11 cellular contexts compared by ENCODE assay signal in the genomic region with DNA sequence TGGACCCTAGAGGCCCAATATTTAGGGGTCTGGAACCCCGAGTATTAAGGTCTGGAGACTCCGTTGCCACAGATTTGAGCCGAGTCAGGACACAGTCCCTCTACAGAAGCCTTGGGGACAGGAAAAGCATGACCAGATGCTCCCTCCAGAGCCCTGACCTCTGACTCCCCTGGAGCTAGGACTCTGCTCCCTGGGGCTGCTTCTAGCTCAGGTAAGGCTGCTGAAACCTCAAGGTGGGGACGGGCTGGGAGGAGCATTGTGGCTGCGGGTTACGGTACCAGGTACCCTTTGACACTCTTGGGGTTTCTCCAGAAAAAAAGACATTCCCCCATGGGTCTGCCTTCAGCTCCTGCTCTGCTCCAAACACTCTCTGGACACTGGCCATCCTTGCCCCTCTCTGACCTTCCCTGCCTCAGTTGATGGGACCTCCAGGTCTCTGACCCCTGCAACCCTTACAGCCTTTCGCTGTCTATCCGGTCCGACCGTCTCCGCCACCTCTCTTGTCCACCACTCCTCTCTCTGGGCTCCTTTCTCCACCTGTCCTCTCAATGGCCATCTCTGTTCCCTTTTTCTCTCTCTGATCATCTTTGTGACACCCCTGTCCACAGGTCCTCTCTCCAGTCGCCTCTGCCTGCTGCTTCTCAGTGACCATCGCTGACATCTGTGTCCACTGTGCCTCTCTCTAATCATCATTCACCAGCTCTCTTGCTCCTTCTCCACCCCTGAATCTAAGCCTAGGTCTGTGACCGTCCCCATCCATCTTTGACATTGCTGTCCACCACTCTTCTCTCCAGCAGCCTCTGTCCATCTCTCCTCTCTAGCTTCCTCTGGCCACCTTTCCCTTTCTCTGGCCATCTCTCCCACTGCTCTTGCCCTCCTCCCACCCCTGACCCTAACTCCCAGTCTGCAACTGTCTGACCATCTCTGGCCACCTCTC. TPM values are rescaled to one million over a fixed set of nuclear protein-coding genes. Genes with fewer than 3 reads are reported as not detected.
DNase-seq lines count a peak whose midpoint lies in the region; ATAC-seq and TF ChIP-seq lines count a peak whose summit lies in the region.
"Had no signal": no experiment of that assay in that cellular context is flagged by ENCODE, and none has a peak within 500 bp of the region (broad histone marks: within the 10 kb centered on the region; RNA-seq: fewer than 3 reads in every experiment).

No MANE protein-coding gene starts in this region.

- H3K27me3 ChIP-seq in body of pancreas = no peaks in the 10 kb centered on the region

- TF ChIP-seq POLR2A in body of pancreas (IDR thresholded peaks at IDR 0.05) = no peak

- H3K36me3 ChIP-seq in body of pancreas (replicated peaks in 1 of 2; ENCODE audit: insufficient read depth in 1 of 2, low read depth in 2 of 2) (no peaks in the 10 kb centered on the region), mesodermal cell (ENCODE audit: control insufficient read depth, insufficient read depth, low read length) (peaks cover 18% of the 10 kb centered on the region), urinary bladder (ENCODE audit: insufficient read depth) (peaks cover 2% of the 10 kb centered on the region)

- peaks cover 10% of the 10 kb centered on the region for H3K36me3 Mint-ChIP-seq in activated naive CD4-positive, alpha-beta T cell treated with anti-CD3 and anti-CD28 coated beads, Interleukin-2, amount 10 ng/mL, durations not matched to agents 7 days and 5 days

- DNase-seq in activated naive CD4-positive, alpha-beta T cell treated with anti-CD3 and anti-CD28 coated beads, Interleukin-2, amount 10 ng/mL, durations not matched to agents 7 days and 5 days = no peak
- DNase-seq in activated naive CD4-positive, alpha-beta T cell treated with anti-CD3 and anti-CD28 coated beads, Interleukin-2, amount 50 U/mL, for 16 hours = no peak
- peak in 1 of 4 donors; percentile 16 for DNase-seq in body of pancreas
- no peak for DNase-seq in activated CD4-positive, alpha-beta T cell treated with anti-CD3 and anti-CD28 coated beads for 1 hour
- DNase-seq in NCI-H1048 (lab: John Stamatoyannopoulos, UW) = no peak
- DNase-seq in UCSD-AML1 (lab: John Stamatoyannopoulos, UW; ENCODE audit: unreplicated experiment) = no peak
- DNase-seq: effector CD4-positive, alpha-beta T cell; stimulated activated CD8-positive, alpha-beta memory T cell treated with anti-CD3 and anti-CD28 coated beads, Interleukin-4, amount 100 ng/mL, for 48 hours had no signal

- no peaks in the 10 kb centered on the region for H3K27me3 Mint-ChIP-seq in activated naive CD4-positive, alpha-beta T cell treated with anti-CD3 and anti-CD28 coated beads, Interleukin-2, amount 10 ng/mL, durations not matched to agents 7 days and 5 days

- CTCF ChIA-PET in activated naive CD4-positive, alpha-beta T cell treated with anti-CD3 and anti-CD28 coated beads, Interleukin-2, amount 10 ng/mL, durations not matched to agents 7 days and 5 days (lab: Charles Lee) = no interaction called here

- no peaks in the 10 kb centered on the region for H3K9me3 Mint-ChIP-seq in activated naive CD4-positive, alpha-beta T cell treated with anti-CD3 and anti-CD28 coated beads, Interleukin-2, amount 10 ng/mL, durations not matched to agents 7 days and 5 days

- intact Hi-C loops in body of pancreas (cut with DNase I) = no loop called here

- H3K27ac Mint-ChIP-seq in activated naive CD4-positive, alpha-beta T cell treated with anti-CD3 and anti-CD28 coated beads, Interleukin-2, amount 10 ng/mL, durations not matched to agents 7 days and 5 days = no peak overlapping the region

- 24 to 38% methylated on average over 11 to 14 of the region's 14 CpGs for WGBS in body of pancreas, 2 donors
- 77 to 79% methylated on average over 13 to 14 of the region's 14 CpGs for WGBS in mesodermal cell (ENCODE audit: insufficient coverage in 2 of 2), 2 experiments
- WGBS in urinary bladder = 52% methylated on average over 14 of the region's 14 CpGs

- H3K9me3 ChIP-seq in body of pancreas (no peaks in the 10 kb centered on the region), mesodermal cell (ENCODE audit: control insufficient read depth, low read length) (no peaks in the 10 kb centered on the region)

- H3K4me3 ChIP-seq in body of pancreas = peak overlapping the region in 1 of 2 donors; percentile 43
- H3K4me3 ChIP-seq in mesodermal cell (ENCODE audit: extremely low read depth, insufficient read depth, low read length, poor library complexity, severe bottlenecking) = peak overlapping the region; percentile 72
- H3K4me3 ChIP-seq in urinary bladder (ENCODE audit: low read depth, low read length) = peak overlapping the region; percentile 92

- peak overlapping the region in 3 of 4 donors; percentile 36 to 69 (median 67) for H3K27ac ChIP-seq in body of pancreas
- H3K27ac ChIP-seq in mesodermal cell (ENCODE audit: low read depth, low read length, severe bottlenecking) = no peak overlapping the region
- H3K27ac ChIP-seq in urinary bladder (ENCODE audit: low read depth) = no peak overlapping the region

- no peak for TF ChIP-seq CTCF in body of pancreas (IDR thresholded peaks at IDR 0.05)

- peak overlapping the region; percentile 65 for H3K4me3 Mint-ChIP-seq in activated naive CD4-positive, alpha-beta T cell treated with anti-CD3 and anti-CD28 coated beads, Interleukin-2, amount 10 ng/mL, durations not matched to agents 7 days and 5 days

- H3K4me1 Mint-ChIP-seq in activated naive CD4-positive, alpha-beta T cell treated with anti-CD3 and anti-CD28 coated beads, Interleukin-2, amount 10 ng/mL, durations not matched to agents 7 days and 5 days = peaks cover 29% of the 10 kb centered on the region

- H3K4me1 ChIP-seq in body of pancreas (peaks cover 35% of the 10 kb centered on the region), mesodermal cell (ENCODE audit: control insufficient read depth, insufficient read depth, low read length, poor library complexity, severe bottlenecking) (no peaks in the 10 kb centered on the region), urinary bladder (ENCODE audit: insufficient read depth) (no peaks in the 10 kb centered on the region)

- ATAC-seq in body of pancreas = no peak

RNA-seq across cellular contexts. Expression of a gene that starts 1.4 kb away (rescaled TPM):
- total RNA-seq in body of pancreas (10 to 100 TPM; 13.2 to 14.5 TPM), urinary bladder (1.9 TPM)
- polyA plus RNA-seq in mesodermal cell (2013, experiment 1 of 2) = 23.4 TPM
- polyA plus RNA-seq in mesodermal cell (2013, experiment 2 of 2) = 18.7 TPM
- polyA plus RNA-seq in urinary bladder = 17.2 TPM

RNA-seq across cellular contexts. Expression of a gene that starts 29.5 kb away (rescaled TPM):
- total RNA-seq in body of pancreas (10 to 100 TPM; 19.2 to 38.6 TPM), urinary bladder (5.1 TPM)
- polyA plus RNA-seq in mesodermal cell (2013, experiment 1 of 2) = 0.70 TPM
- polyA plus RNA-seq in mesodermal cell (2013, experiment 2 of 2) = 0.76 TPM
- 113 TPM for polyA plus RNA-seq in urinary bladder
- total RNA-seq: LHCN-M2 had no signal

RNA-seq across cellular contexts. Expression of a gene that starts 35.3 kb away (rescaled TPM):
- total RNA-seq in body of pancreas (1 to 10 TPM in 1 of 2 donors, not detected in 1; 5.2 TPM), urinary bladder (6.7 TPM)
- polyA plus RNA-seq in mesodermal cell (2013, experiment 1 of 2) = 1.1 TPM
- 1.2 TPM for polyA plus RNA-seq in mesodermal cell (2013, experiment 2 of 2)
- polyA plus RNA-seq in urinary bladder = 17.3 TPM
- total RNA-seq: LHCN-M2 had no signal

RNA-seq across cellular contexts. Expression of a gene that starts 37.3 kb away (rescaled TPM):
- total RNA-seq in body of pancreas (1 to 10 TPM; 6.3 to 6.5 TPM), urinary bladder (6.1 TPM)
- polyA plus RNA-seq in mesodermal cell (2013, experiment 1 of 2) = 5.4 TPM
- polyA plus RNA-seq in mesodermal cell (2013, experiment 2 of 2) = 7.5 TPM
- 4.2 TPM for polyA plus RNA-seq in urinary bladder

RNA-seq across cellular contexts. Expression of a gene that starts 57.4 kb away (rescaled TPM):
- total RNA-seq in body of pancreas (10 to 100 TPM; 33.9 to 39.2 TPM), urinary bladder (10.9 TPM)
- 14.2 TPM for polyA plus RNA-seq in mesodermal cell (2013, experiment 1 of 2)
- polyA plus RNA-seq in mesodermal cell (2013, experiment 2 of 2) = 13.7 TPM
- 37.6 TPM for polyA plus RNA-seq in urinary bladder

Comparison
In these comparisons a context has a peak if more than half of its experiments do, and no peak if none do; other contexts are left out.
1. H3K27ac ChIP-seq: peak in body of pancreas (3 of 4); none in mesodermal cell (single experiment) and urinary bladder (single experiment).